Comparison of ENCODE assay signal across 22 cellular contexts in the genomic region with DNA sequence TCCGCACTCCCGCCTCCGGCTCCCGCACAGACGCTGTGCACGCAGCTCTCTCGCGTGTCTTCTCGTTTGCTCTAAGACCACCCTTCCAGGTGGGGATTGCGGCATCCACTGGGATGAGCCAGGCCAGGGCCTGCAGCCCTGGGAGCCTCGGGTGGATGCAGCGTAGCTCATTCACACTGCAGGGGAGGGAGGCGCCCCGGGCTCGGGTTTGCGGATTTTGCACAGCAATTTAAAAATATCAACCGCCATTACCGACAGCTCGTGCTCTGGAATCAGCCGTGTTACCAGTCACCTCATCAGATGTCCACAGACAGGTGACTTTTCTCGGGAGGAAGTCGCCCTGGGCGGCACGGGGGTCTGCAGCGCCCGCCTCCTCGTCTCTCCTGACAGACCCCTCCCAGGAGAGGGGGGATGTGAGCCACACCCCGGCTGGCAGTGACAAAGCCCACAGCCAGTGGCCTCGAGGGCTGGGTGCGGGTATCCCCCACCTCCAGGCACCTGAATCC. TPM values are rescaled to one million over a fixed set of nuclear protein-coding genes. Genes with fewer than 3 reads are reported as not detected.
DNase-seq lines count a peak whose midpoint lies in the region; ATAC-seq, FAIRE-seq and TF ChIP-seq lines count a peak whose summit lies in the region.
"Had no signal": no experiment of that assay in that cellular context is flagged by ENCODE, and none has a peak within 500 bp of the region (broad histone marks: within the 10 kb centered on the region; RNA-seq: fewer than 3 reads in every experiment).

No MANE protein-coding gene starts in this region.

- H2BK120ac ChIP-seq in neuronal stem cell (ENCODE audit: low read depth, low read length), result no peak overlapping the region

- H3K4me1 ChIP-seq in K562 (replicated peaks in 1 of 2; ENCODE audit: control insufficient read depth in 2 of 2, insufficient read depth in 2 of 2, low read length in 2 of 2), result peaks cover 0 to 17% of the 10 kb centered on the region in 2 experiments; a peak in 1 of 5 replicates
- peaks cover 0 to 14% of the 10 kb centered on the region in 2 donors for H3K4me1 ChIP-seq in neuronal stem cell (ENCODE audit: control insufficient read depth in 2 of 2, insufficient read depth in 1 of 2, low read depth in 1 of 2, low read length in 2 of 2)

- intact Hi-C loops in cardiac septum (cut with DNase I), result no loop called here
- intact Hi-C loops in left cardiac atrium (cut with DNase I), result no loop called here
- intact Hi-C loops in K562 (cut with micrococcal nuclease), result no loop called here

- H2AFZ ChIP-seq in K562 (ENCODE audit: low read depth, low read length) (no peak overlapping the region), neuronal stem cell (ENCODE audit: low read length) (no peak overlapping the region)

- H3K9me3 ChIP-seq in K562 (replicated peaks; ENCODE audit: control insufficient read depth, insufficient read depth, low read depth, low read length) (peaks cover 16% of the 10 kb centered on the region), neuronal stem cell (replicated peaks in 1 of 2; ENCODE audit: control insufficient read depth in 2 of 2, insufficient read depth in 1 of 2, low read depth in 1 of 2, low read length in 2 of 2) (peaks cover 0 to 11% of the 10 kb centered on the region in 2 donors), MG63 (peaks cover 2% of the 10 kb centered on the region; the same call in 1 of the 2 replicates)

- H3K23ac ChIP-seq in neuronal stem cell (ENCODE audit: low read depth, low read length, poor library complexity), result no peak overlapping the region

- H4K8ac ChIP-seq in neuronal stem cell (ENCODE audit: low read depth, low read length), result no peak overlapping the region

- no peak overlapping the region for H3K9ac ChIP-seq in K562 (ENCODE audit: insufficient read depth in 1 of 2, low read depth in 2 of 2, low read length in 2 of 2)
- no peak overlapping the region for H3K9ac ChIP-seq in neuronal stem cell (ENCODE audit: low read depth, low read length, poor library complexity)

- H3K36me3 ChIP-seq in K562 (ENCODE audit: control insufficient read depth, insufficient read depth, low read length) (no peaks in the 10 kb centered on the region; the same call in 2 of the 3 replicates), neuronal stem cell (replicated peaks in 1 of 2; ENCODE audit: control insufficient read depth in 2 of 2, insufficient read depth in 2 of 2, low read length in 2 of 2) (peaks cover 51 to 65% of the 10 kb centered on the region in 2 donors), MG63 (peaks cover 96% of the 10 kb centered on the region)

- WGBS in K562 (ENCODE audit: insufficient coverage, low coverage, missing lambda C conversion rate), result 77% methylated on average over 27 of the region's 30 CpGs
- no CpG with 5 or more reads among the region's 30 CpGs for WGBS in neuronal stem cell (ENCODE audit: extremely low coverage in 2 of 2, insufficient read length in 2 of 2, insufficient replicate concordance in 1 of 2), 2 donors

- H3K4ac ChIP-seq in neuronal stem cell (ENCODE audit: low read length), result no peak overlapping the region

- no peak for TF ChIP-seq RAD21 in K562 (CRISPR knock-in tag; conservative IDR thresholded peaks at IDR 0.05 in 1 of 2, IDR thresholded peaks at IDR 0.05 in 1 of 2)

- no peak overlapping the region for H2AK5ac ChIP-seq in neuronal stem cell (ENCODE audit: low read depth, low read length)

- POLR2A ChIA-PET in K562 (lab: Yijun Ruan, JAX), result no interaction called here

- H3K79me2 ChIP-seq in K562 (ENCODE audit: control insufficient read depth, insufficient read depth, low read length), result no peaks in the 10 kb centered on the region

- peak overlapping the region; percentile 24 for H2BK5ac ChIP-seq in neuronal stem cell (ENCODE audit: low read length)

- no peaks in the 10 kb centered on the region for H3K9me1 ChIP-seq in K562 (ENCODE audit: control insufficient read depth, insufficient read depth, low read length)

- no peak overlapping the region for H3K18ac ChIP-seq in neuronal stem cell (ENCODE audit: low read length)

- H3K4me2 ChIP-seq in K562 (ENCODE audit: insufficient read depth, low read length), result no peak overlapping the region
- no peak overlapping the region for H3K4me2 ChIP-seq in neuronal stem cell (ENCODE audit: insufficient read depth, low read length, poor library complexity, severe bottlenecking)

- TF ChIP-seq CTCF in K562 (IDR thresholded peaks at IDR 0.05 in 2 of 3, conservative IDR thresholded peaks at IDR 0.05 in 1 of 3; ENCODE audit: insufficient read depth in 2 of 3, low read depth in 1 of 3, low read length in 3 of 3), result no peak

- CTCF ChIA-PET in K562 (lab: Yijun Ruan, JAX; ENCODE audit: low intra/inter-chr PET ratio), result no interaction called here

- FAIRE-seq in K562 (lab: Jason Lieb, UNC), result no peak

- H3K27ac ChIP-seq in K562 (ENCODE audit: extremely low read depth, low read depth, low read length) (no peak overlapping the region), neuronal stem cell (replicated peaks; ENCODE audit: low read length) (no peak overlapping the region)
- H3K27ac ChIP-seq: HL-60 had no signal

- ATAC-seq in left cardiac atrium, result no peak
- ATAC-seq in K562, result no peak
- no peak for ATAC-seq in GM21360 (IDR thresholded peaks at IDR 0.05; ENCODE audit: unreplicated experiment)
- no peak for ATAC-seq in GM21367 (IDR thresholded peaks at IDR 0.05; ENCODE audit: unreplicated experiment)

- no peaks in the 10 kb centered on the region for H3K27me3 ChIP-seq in K562 (ENCODE audit: control insufficient read depth in 2 of 2, insufficient read depth in 2 of 2, low read length in 2 of 2)
- no peaks in the 10 kb centered on the region for H3K27me3 ChIP-seq in neuronal stem cell (ENCODE audit: control insufficient read depth in 3 of 3, insufficient read depth in 3 of 3, low read depth in 1 of 3, low read length in 3 of 3)
- no peaks in the 10 kb centered on the region for H3K27me3 ChIP-seq in MG63

- DNase-seq in cardiac septum (ENCODE audit: low spot score) (peak; percentile 63), left cardiac atrium (no peak), K562 (ENCODE audit: extremely low read depth in 1 of 4, low spot score in 3 of 4) (no peak), neuronal stem cell (ENCODE audit: low spot score) (no peak), MG63 (no peak)
- DNase-seq: ACHN; AML-193; COR-L47; H7; KBM-7; NCI-H1417 treated with DMSO at 0.1 percent for 48 hours; NCI-H1930; NCI-H2171; NCI-H446 treated with DMSO at 0.1 percent for 48 hours; NK-92 treated with Interleukin-12 subunit alpha and Interleukin-12 subunit beta, amount 100 ng/mL, for 24 hours; OCI-M1; RPMI8226 had no signal

- H4K91ac ChIP-seq in neuronal stem cell (ENCODE audit: low read depth, low read length, poor library complexity), result no peak overlapping the region

- in situ Hi-C loops in K562 (cut with MboI), result no loop called here

- BruUV-seq in K562 (replicated peaks; lab: Mats Ljungman, UMichigan), result no TSS peak

- no peak for TF ChIP-seq POLR2A in K562 (conservative IDR thresholded peaks at IDR 0.05)

- peaks cover 11% of the 10 kb centered on the region for H3K79me1 ChIP-seq in neuronal stem cell (ENCODE audit: low read depth, low read length)

- H3K14ac ChIP-seq in neuronal stem cell (ENCODE audit: low read length), result no peak overlapping the region

- no peak for TF ChIP-seq EP300 in K562 (IDR thresholded peaks at IDR 0.05; ENCODE audit: low read length)

- H2BK15ac ChIP-seq in neuronal stem cell (ENCODE audit: low read length), result no peak overlapping the region

- no peak overlapping the region for H2BK12ac ChIP-seq in neuronal stem cell (ENCODE audit: low read length)

- H3K4me3 ChIP-seq in K562 (no peak overlapping the region), neuronal stem cell (ENCODE audit: low read length in 2 of 2) (no peak overlapping the region), MG63 (no peak overlapping the region)

- no peaks in the 10 kb centered on the region; the same call in 1 of the 2 replicates for H4K20me1 ChIP-seq in K562 (replicated peaks; ENCODE audit: control insufficient read depth, insufficient read depth, low read length)

RNA-seq across cellular contexts. Expression of gene SLC6A3, which starts 20.8 kb away (rescaled TPM):
- total RNA-seq in cardiac septum, result 0.19 TPM
- total RNA-seq in left cardiac atrium, result under 1 TPM in 1 of 2 donors, not detected in 1; 0.06 TPM
- total RNA-seq in K562 (2011; cell fraction: chromatin; rRNA removed; ENCODE audit: low replicate concordance), result not detected in 2 replicates
- not detected in 2 replicates for total RNA-seq in K562 (2011; cell fraction: nucleolus; rRNA removed)
- total RNA-seq in K562 (2011; cell fraction: nucleoplasm; rRNA removed), result not detected in 2 replicates
- total RNA-seq in K562 (2014; rRNA removed), result not detected in 2 replicates
- not detected in 2 replicates for total RNA-seq in K562 (2014; rRNA removed; fragmentation: Illumina TruSeq; extraction: Trizol)
- not detected in 2 replicates for total RNA-seq in K562 (2015; rRNA removed; fragmentation: Illumina TruSeq; extraction: Trizol)
- total RNA-seq in K562 (2021), result not detected in 2 replicates
- not detected in 2 replicates for polyA plus RNA-seq in K562 (2011; rRNA removed)
- polyA plus RNA-seq in K562 (2011; cell fraction: cytosol; rRNA removed), result not detected in 2 replicates
- not detected in 2 replicates for polyA plus RNA-seq in K562 (2011; cell fraction: nucleus; rRNA removed)
- not detected in 2 replicates for polyA plus RNA-seq in K562 (2012)
- polyA plus RNA-seq in K562 (2014; fragmentation: Illumina TruSeq; extraction: Trizol), result not detected in 2 replicates
- polyA plus RNA-seq in K562 (2014; fragmentation: Nextera tagmentation; extraction: Ambion mirVana), result not detected
- polyA plus RNA-seq in K562 (2014; rRNA removed), result not detected in 2 replicates
- polyA minus RNA-seq in K562 (2011; rRNA and poly(A)+ RNA removed), result not detected in 2 replicates
- not detected in 2 replicates for polyA minus RNA-seq in K562 (2011; cell fraction: cytosol; rRNA and poly(A)+ RNA removed)
- not detected in 2 replicates for polyA minus RNA-seq in K562 (2011; cell fraction: nucleus; rRNA and poly(A)+ RNA removed)
- 0.26 TPM for polyA plus RNA-seq in neuronal stem cell (2013, experiment 1 of 2)
- polyA plus RNA-seq in neuronal stem cell (2013, experiment 2 of 2), result 0.15 TPM
- not detected in 2 replicates for total RNA-seq in MG63 (2014; rRNA removed; shearing (Covaris generic); ENCODE audit: low replicate concordance)
- total RNA-seq: Daoy, SK-MEL-5 had no signal

RNA-seq across cellular contexts. Expression of gene LPCAT1, which starts 57.7 kb away (rescaled TPM):
- total RNA-seq in cardiac septum, result 14.7 TPM
- total RNA-seq in left cardiac atrium, result 10 to 100 TPM; 17.5 to 22.7 TPM
- 26.9 and 48.0 TPM in 2 replicates for total RNA-seq in K562 (2011; cell fraction: chromatin; rRNA removed; ENCODE audit: low replicate concordance)
- 30.5 and 38.2 TPM in 2 replicates for total RNA-seq in K562 (2011; cell fraction: nucleolus; rRNA removed)
- 24.9 and 32.4 TPM in 2 replicates for total RNA-seq in K562 (2011; cell fraction: nucleoplasm; rRNA removed)
- total RNA-seq in K562 (2014; rRNA removed), result 13.6 and 13.9 TPM in 2 replicates
- total RNA-seq in K562 (2014; rRNA removed; fragmentation: Illumina TruSeq; extraction: Trizol), result 9.2 and 11.1 TPM in 2 replicates
- total RNA-seq in K562 (2015; rRNA removed; fragmentation: Illumina TruSeq; extraction: Trizol), result 15.5 and 18.4 TPM in 2 replicates
- 18.4 and 20.8 TPM in 2 replicates for total RNA-seq in K562 (2021)
- polyA plus RNA-seq in K562 (2011; rRNA removed), result 17.0 and 20.6 TPM in 2 replicates
- polyA plus RNA-seq in K562 (2011; cell fraction: cytosol; rRNA removed), result 14.5 and 16.7 TPM in 2 replicates
- polyA plus RNA-seq in K562 (2011; cell fraction: nucleus; rRNA removed), result 32.2 and 34.4 TPM in 2 replicates
- 10.5 and 12.5 TPM in 2 replicates for polyA plus RNA-seq in K562 (2012)
- polyA plus RNA-seq in K562 (2014; fragmentation: Illumina TruSeq; extraction: Trizol), result 15.2 TPM in 2 replicates
- under 1 TPM; 0.14 to 0.53 TPM for polyA plus RNA-seq in K562 (2014; fragmentation: Nextera tagmentation; extraction: Ambion mirVana)
- 13.1 and 14.9 TPM in 2 replicates for polyA plus RNA-seq in K562 (2014; rRNA removed)
- 10.9 and 14.5 TPM in 2 replicates for polyA minus RNA-seq in K562 (2011; rRNA and poly(A)+ RNA removed)
- polyA minus RNA-seq in K562 (2011; cell fraction: cytosol; rRNA and poly(A)+ RNA removed), result 13.2 and 14.3 TPM in 2 replicates
- 9.4 and 24.4 TPM in 2 replicates for polyA minus RNA-seq in K562 (2011; cell fraction: nucleus; rRNA and poly(A)+ RNA removed)
- 92.2 TPM for polyA plus RNA-seq in neuronal stem cell (2013, experiment 1 of 2)
- 93.4 TPM for polyA plus RNA-seq in neuronal stem cell (2013, experiment 2 of 2)
- total RNA-seq in MG63 (2014; rRNA removed; shearing (Covaris generic); ENCODE audit: low replicate concordance), result 130 and 166 TPM in 2 replicates
